Comparison of ENCODE assay signal across 14 cellular contexts in the genomic region with DNA sequence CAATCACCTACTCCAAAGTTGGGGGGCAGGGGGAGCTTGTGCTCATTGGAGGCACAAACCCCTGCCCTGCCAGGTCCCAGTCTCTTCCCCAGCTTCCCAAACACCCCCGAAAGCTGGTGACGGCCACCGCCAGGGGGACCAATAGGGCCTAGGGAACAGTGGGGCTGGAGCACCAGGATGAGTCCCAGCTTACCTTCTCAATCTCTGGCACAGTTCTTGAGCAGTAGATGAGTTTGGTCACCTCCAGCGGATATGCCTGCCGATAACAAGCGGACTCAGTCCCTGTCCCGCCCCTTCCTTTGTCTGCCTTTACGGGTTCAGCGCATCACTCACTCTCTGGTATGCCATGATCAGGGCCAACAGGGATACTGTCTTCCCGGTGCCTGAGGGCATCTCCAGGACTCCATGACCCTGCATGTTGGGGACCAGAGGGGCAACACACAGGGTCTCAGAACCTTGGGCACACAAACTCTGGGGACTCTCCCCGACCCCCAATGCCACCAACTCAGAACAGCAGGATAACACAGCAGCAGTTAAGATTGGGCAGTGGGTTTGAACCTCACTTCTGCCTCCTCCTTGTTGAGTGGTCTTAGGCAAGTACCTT. TPM values are rescaled to one million over a fixed set of nuclear protein-coding genes. Genes with fewer than 3 reads are reported as not detected.
DNase-seq lines count a peak whose midpoint lies in the region; ATAC-seq, FAIRE-seq and TF ChIP-seq lines count a peak whose summit lies in the region.
"Had no signal": no experiment of that assay in that cellular context is flagged by ENCODE, and none has a peak within 500 bp of the region (broad histone marks: within the 10 kb centered on the region; RNA-seq: fewer than 3 reads in every experiment).

No MANE protein-coding gene starts in this region.

- no peak overlapping the region for H3K27ac ChIP-seq in Karpas-422 (ENCODE audit: low read length)
- no peak overlapping the region for H3K27ac ChIP-seq in K562 (ENCODE audit: extremely low read depth, low read depth, low read length)
- H3K27ac ChIP-seq in neuronal stem cell (replicated peaks; ENCODE audit: low read length): no peak overlapping the region
- H3K27ac ChIP-seq in WERI-Rb-1: no peak overlapping the region
- H3K27ac ChIP-seq: body of pancreas, gastroesophageal sphincter, spleen had no signal

- no peak for TF ChIP-seq RAD21 in K562 (CRISPR knock-in tag; conservative IDR thresholded peaks at IDR 0.05 in 1 of 2, IDR thresholded peaks at IDR 0.05 in 1 of 2)

- no peak overlapping the region for H2BK12ac ChIP-seq in neuronal stem cell (ENCODE audit: low read length)

- peak overlapping the region; percentile 13 for H2AK5ac ChIP-seq in neuronal stem cell (ENCODE audit: low read depth, low read length)

- no peak overlapping the region for H3K14ac ChIP-seq in neuronal stem cell (ENCODE audit: low read length)

- peaks cover 17% of the 10 kb centered on the region for H3K4me1 Mint-ChIP-seq in activated CD4-positive, alpha-beta T cell treated with anti-CD3 and anti-CD28 coated beads, Interleukin-2, amount 10 ng/mL, durations not matched to agents 24 days and 14 days

- H3K9me3 ChIP-seq in Karpas-422 (ENCODE audit: low read length) (no peaks in the 10 kb centered on the region), K562 (replicated peaks; ENCODE audit: control insufficient read depth, insufficient read depth, low read depth, low read length) (no peaks in the 10 kb centered on the region), neuronal stem cell (replicated peaks in 1 of 2; ENCODE audit: control insufficient read depth in 2 of 2, insufficient read depth in 1 of 2, low read depth in 1 of 2, low read length in 2 of 2) (no peaks in the 10 kb centered on the region), WERI-Rb-1 (ENCODE audit: severe bottlenecking) (no peaks in the 10 kb centered on the region)
- H3K9me3 ChIP-seq: body of pancreas, gastroesophageal sphincter, spleen had no signal

- H3K9ac ChIP-seq in Karpas-422 (ENCODE audit: low read length): no peak overlapping the region
- peak overlapping the region in 1 of 2 experiments; percentile 74; a peak in 2 of 4 replicates for H3K9ac ChIP-seq in K562 (ENCODE audit: insufficient read depth in 1 of 2, low read depth in 2 of 2, low read length in 2 of 2)
- peak overlapping the region; percentile 17 for H3K9ac ChIP-seq in neuronal stem cell (ENCODE audit: low read depth, low read length, poor library complexity)

- no peaks in the 10 kb centered on the region for H3K9me1 ChIP-seq in K562 (ENCODE audit: control insufficient read depth, insufficient read depth, low read length)

- H3K4me3 ChIP-seq in Karpas-422 (ENCODE audit: low read length) (peak overlapping the region; percentile 93), K562 (no peak overlapping the region), neuronal stem cell (ENCODE audit: low read length in 2 of 2) (peak overlapping the region; percentile 11 to 53), WERI-Rb-1 (ENCODE audit: low read depth, low read length) (no peak overlapping the region)
- H3K4me3 ChIP-seq: body of pancreas had no signal

- CTCF ChIA-PET in K562 (lab: Yijun Ruan, JAX; ENCODE audit: low intra/inter-chr PET ratio): no interaction called here

- H3K27me3 Mint-ChIP-seq in activated CD4-positive, alpha-beta T cell treated with anti-CD3 and anti-CD28 coated beads, Interleukin-2, amount 10 ng/mL, durations not matched to agents 24 days and 14 days: no peaks in the 10 kb centered on the region

- no peak overlapping the region for H2BK5ac ChIP-seq in neuronal stem cell (ENCODE audit: low read length)

- H3K4me2 ChIP-seq in Karpas-422 (ENCODE audit: low read depth, low read length, poor library complexity, severe bottlenecking) (peak overlapping the region; percentile 79), K562 (ENCODE audit: insufficient read depth, low read length) (peak overlapping the region; percentile 36), neuronal stem cell (ENCODE audit: insufficient read depth, low read length, poor library complexity, severe bottlenecking) (no peak overlapping the region)

- BruUV-seq in K562 (replicated peaks; lab: Mats Ljungman, UMichigan): no TSS peak

- no peak for TF ChIP-seq EP300 in K562 (IDR thresholded peaks at IDR 0.05; ENCODE audit: low read length)

- peaks cover 19% of the 10 kb centered on the region for H3K4me1 ChIP-seq in Karpas-422 (ENCODE audit: low read length)
- H3K4me1 ChIP-seq in K562 (replicated peaks in 1 of 2; ENCODE audit: control insufficient read depth in 2 of 2, insufficient read depth in 2 of 2, low read length in 2 of 2): peaks cover 10 to 37% of the 10 kb centered on the region in 2 experiments
- H3K4me1 ChIP-seq in neuronal stem cell (ENCODE audit: control insufficient read depth in 2 of 2, insufficient read depth in 1 of 2, low read depth in 1 of 2, low read length in 2 of 2): peaks cover 6 to 12% of the 10 kb centered on the region in 2 donors

- H2BK15ac ChIP-seq in neuronal stem cell (ENCODE audit: low read length): no peak overlapping the region

- no peak for FAIRE-seq in K562 (lab: Jason Lieb, UNC)

- H4K8ac ChIP-seq in neuronal stem cell (ENCODE audit: low read depth, low read length): no peak overlapping the region

- TF ChIP-seq POLR2A in K562 (conservative IDR thresholded peaks at IDR 0.05): no peak

- intact Hi-C loops in activated CD4-positive, alpha-beta T cell treated with anti-CD3 and anti-CD28 coated beads, Interleukin-2, amount 10 ng/mL, durations not matched to agents 24 days and 14 days (cut with micrococcal nuclease): no loop called here
- intact Hi-C loops in K562 (cut with micrococcal nuclease): no loop called here

- H3K23ac ChIP-seq in neuronal stem cell (ENCODE audit: low read depth, low read length, poor library complexity): peak overlapping the region; percentile 0

- POLR2A ChIA-PET in K562 (lab: Yijun Ruan, JAX): interaction anchor here (0.6 to 0.7 kb wide), 2 partner anchors 18 to 337 kb away, joined by 3 read pairs; no protein-coding TSS in a partner anchor

- H3K79me2 ChIP-seq in Karpas-422 (ENCODE audit: low read length): peaks cover 21% of the 10 kb centered on the region
- H3K79me2 ChIP-seq in K562 (ENCODE audit: control insufficient read depth, insufficient read depth, low read length): peaks cover 18% of the 10 kb centered on the region

- H3K18ac ChIP-seq in neuronal stem cell (ENCODE audit: low read length): peak overlapping the region; percentile 16

- H2AFZ ChIP-seq in Karpas-422 (ENCODE audit: low read length) (no peak overlapping the region), K562 (ENCODE audit: low read depth, low read length) (no peak overlapping the region), neuronal stem cell (ENCODE audit: low read length) (no peak overlapping the region)

- DNase-seq in activated CD4-positive, alpha-beta T cell treated with anti-CD3 and anti-CD28 coated beads, Interleukin-2, amount 10 ng/mL, durations not matched to agents 24 days and 14 days: no peak
- no peak for DNase-seq in activated CD4-positive, alpha-beta T cell treated with anti-CD3 and anti-CD28 coated beads for 1 hour
- no peak for DNase-seq in Karpas-422
- peak in 1 of 4 experiments; percentile 19 for DNase-seq in K562 (ENCODE audit: extremely low read depth in 1 of 4, low spot score in 3 of 4)
- no peak for DNase-seq in neuronal stem cell (ENCODE audit: low spot score)
- DNase-seq in WERI-Rb-1: no peak
- DNase-seq in effector CD4-positive, alpha-beta T cell: no peak
- no peak for DNase-seq in NCI-H1436 (lab: John Stamatoyannopoulos, UW)
- DNase-seq: activated CD4-positive, CD25-positive, alpha-beta regulatory T cell treated with anti-CD3 and anti-CD28 coated beads, Interleukin-2, amount 50 U/mL, for 72 hours; body of pancreas; spleen had no signal

- H3K79me1 ChIP-seq in neuronal stem cell (ENCODE audit: low read depth, low read length): peaks cover 9% of the 10 kb centered on the region

- no peaks in the 10 kb centered on the region for H3K9me2 ChIP-seq in Karpas-422 (replicated peaks; ENCODE audit: insufficient read depth, low read length)

- no peak overlapping the region for H4K91ac ChIP-seq in neuronal stem cell (ENCODE audit: low read depth, low read length, poor library complexity)

- H3K4ac ChIP-seq in neuronal stem cell (ENCODE audit: low read length): no peak overlapping the region

- H2BK120ac ChIP-seq in neuronal stem cell (ENCODE audit: low read depth, low read length): no peak overlapping the region

- in situ Hi-C loops in K562 (cut with MboI): no loop called here

- H4K20me1 ChIP-seq in Karpas-422 (ENCODE audit: insufficient read depth, low read depth, low read length) (no peaks in the 10 kb centered on the region), K562 (replicated peaks; ENCODE audit: control insufficient read depth, insufficient read depth, low read length) (no peaks in the 10 kb centered on the region)

- H3K9me3 Mint-ChIP-seq in activated CD4-positive, alpha-beta T cell treated with anti-CD3 and anti-CD28 coated beads, Interleukin-2, amount 10 ng/mL, durations not matched to agents 24 days and 14 days: no peaks in the 10 kb centered on the region

- TF ChIP-seq CTCF in K562 (IDR thresholded peaks at IDR 0.05 in 2 of 3, conservative IDR thresholded peaks at IDR 0.05 in 1 of 3; ENCODE audit: insufficient read depth in 2 of 3, low read depth in 1 of 3, low read length in 3 of 3) (no peak), WERI-Rb-1 (IDR thresholded peaks at IDR 0.05; ENCODE audit: low read depth, low read length) (no peak)

- no peak for ATAC-seq in K562
- ATAC-seq: body of pancreas, gastroesophageal sphincter had no signal

- H3K27ac Mint-ChIP-seq in activated CD4-positive, alpha-beta T cell treated with anti-CD3 and anti-CD28 coated beads, Interleukin-2, amount 10 ng/mL, durations not matched to agents 24 days and 14 days: no peak overlapping the region

- no peaks in the 10 kb centered on the region for H3K27me3 ChIP-seq in Karpas-422 (ENCODE audit: low read length)
- no peaks in the 10 kb centered on the region for H3K27me3 ChIP-seq in K562 (ENCODE audit: control insufficient read depth in 2 of 2, insufficient read depth in 2 of 2, low read length in 2 of 2)
- no peaks in the 10 kb centered on the region for H3K27me3 ChIP-seq in neuronal stem cell (ENCODE audit: control insufficient read depth in 3 of 3, insufficient read depth in 3 of 3, low read depth in 1 of 3, low read length in 3 of 3)
- H3K27me3 ChIP-seq in WERI-Rb-1 (ENCODE audit: insufficient read depth, low read depth, severe bottlenecking): no peaks in the 10 kb centered on the region
- H3K27me3 ChIP-seq: body of pancreas, gastroesophageal sphincter, spleen had no signal

- H3K36me3 ChIP-seq in Karpas-422 (ENCODE audit: insufficient read depth, low read length) (no peaks in the 10 kb centered on the region), K562 (ENCODE audit: control insufficient read depth, insufficient read depth, low read length) (peaks cover 35% of the 10 kb centered on the region; the same call in 2 of the 3 replicates), neuronal stem cell (replicated peaks in 1 of 2; ENCODE audit: control insufficient read depth in 2 of 2, insufficient read depth in 2 of 2, low read length in 2 of 2) (peaks cover 15 to 42% of the 10 kb centered on the region in 2 donors), WERI-Rb-1 (peaks cover 24% of the 10 kb centered on the region)

- H3K4me3 Mint-ChIP-seq in activated CD4-positive, alpha-beta T cell treated with anti-CD3 and anti-CD28 coated beads, Interleukin-2, amount 10 ng/mL, durations not matched to agents 24 days and 14 days: peak overlapping the region; percentile 65

- WGBS in K562 (ENCODE audit: insufficient coverage, low coverage, missing lambda C conversion rate): 76% methylated on average over 11 of the region's 11 CpGs
- WGBS in neuronal stem cell (ENCODE audit: extremely low coverage in 2 of 2, insufficient read length in 2 of 2, insufficient replicate concordance in 1 of 2), 2 donors: no CpG with 5 or more reads among the region's 11 CpGs

- H3K36me3 Mint-ChIP-seq in activated CD4-positive, alpha-beta T cell treated with anti-CD3 and anti-CD28 coated beads, Interleukin-2, amount 10 ng/mL, durations not matched to agents 24 days and 14 days (ENCODE audit: low read depth): peaks cover 6% of the 10 kb centered on the region

RNA-seq across cellular contexts. Expression of gene ERCC2, which starts 1.5 kb away (rescaled TPM):
- total RNA-seq in activated CD4-positive, alpha-beta T cell treated with anti-CD3 and anti-CD28 coated beads, Interleukin-2, amount 10 ng/mL, durations not matched to agents 24 days and 14 days: 30.9 and 33.6 TPM in 2 replicates
- 15.4 and 23.4 TPM in 2 replicates for total RNA-seq in Karpas-422 (2014; rRNA removed; shearing (Covaris generic); ENCODE audit: low replicate concordance)
- total RNA-seq in K562 (2011; cell fraction: chromatin; rRNA removed; ENCODE audit: low replicate concordance): 133 and 285 TPM in 2 replicates
- 121 and 134 TPM in 2 replicates for total RNA-seq in K562 (2011; cell fraction: nucleolus; rRNA removed)
- 92.9 and 95.2 TPM in 2 replicates for total RNA-seq in K562 (2011; cell fraction: nucleoplasm; rRNA removed)
- total RNA-seq in K562 (2014; rRNA removed): 26.4 and 29.8 TPM in 2 replicates
- 12.0 and 15.0 TPM in 2 replicates for total RNA-seq in K562 (2014; rRNA removed; fragmentation: Illumina TruSeq; extraction: Trizol)
- total RNA-seq in K562 (2015; rRNA removed; fragmentation: Illumina TruSeq; extraction: Trizol): 12.9 and 13.9 TPM in 2 replicates
- total RNA-seq in K562 (2021): 55.9 and 57.7 TPM in 2 replicates
- 23.4 and 52.4 TPM in 2 replicates for polyA plus RNA-seq in K562 (2011; rRNA removed)
- polyA plus RNA-seq in K562 (2011; cell fraction: cytosol; rRNA removed): 23.5 and 48.2 TPM in 2 replicates
- 142 and 172 TPM in 2 replicates for polyA plus RNA-seq in K562 (2011; cell fraction: nucleus; rRNA removed)
- 37.7 and 45.1 TPM in 2 replicates for polyA plus RNA-seq in K562 (2012)
- 28.5 and 32.7 TPM in 2 replicates for polyA plus RNA-seq in K562 (2014; fragmentation: Illumina TruSeq; extraction: Trizol)
- polyA plus RNA-seq in K562 (2014; fragmentation: Nextera tagmentation; extraction: Ambion mirVana): 1 to 10 TPM; 2.2 to 2.4 TPM
- 31.1 and 31.6 TPM in 2 replicates for polyA plus RNA-seq in K562 (2014; rRNA removed)
- polyA minus RNA-seq in K562 (2011; rRNA and poly(A)+ RNA removed): 51.5 and 54.5 TPM in 2 replicates
- polyA minus RNA-seq in K562 (2011; cell fraction: cytosol; rRNA and poly(A)+ RNA removed): 26.8 and 33.6 TPM in 2 replicates
- 37.0 and 57.0 TPM in 2 replicates for polyA minus RNA-seq in K562 (2011; cell fraction: nucleus; rRNA and poly(A)+ RNA removed)
- polyA plus RNA-seq in neuronal stem cell (2013, experiment 1 of 2): 68.8 TPM
- polyA plus RNA-seq in neuronal stem cell (2013, experiment 2 of 2): 73.1 TPM

RNA-seq across cellular contexts. Expression of gene KLC3, which starts 28.3 kb away (rescaled TPM):
- total RNA-seq in activated CD4-positive, alpha-beta T cell treated with anti-CD3 and anti-CD28 coated beads, Interleukin-2, amount 10 ng/mL, durations not matched to agents 24 days and 14 days: not detected in 2 replicates
- total RNA-seq in Karpas-422 (2014; rRNA removed; shearing (Covaris generic); ENCODE audit: low replicate concordance): not detected in 2 replicates
- total RNA-seq in K562 (2011; cell fraction: chromatin; rRNA removed; ENCODE audit: low replicate concordance): 0.86 and 1.9 TPM in 2 replicates
- 1.3 and 1.6 TPM in 2 replicates for total RNA-seq in K562 (2011; cell fraction: nucleolus; rRNA removed)
- total RNA-seq in K562 (2011; cell fraction: nucleoplasm; rRNA removed): 1.5 and 1.6 TPM in 2 replicates
- total RNA-seq in K562 (2014; rRNA removed) (1.2 and 1.3 TPM in 2 replicates), K562 (2014; rRNA removed; fragmentation: Illumina TruSeq; extraction: Trizol) (0.22 TPM in 1 of 2 replicates, not detected in the other), K562 (2015; rRNA removed; fragmentation: Illumina TruSeq; extraction: Trizol) (0.19 TPM in 1 of 2 replicates, not detected in the other), K562 (2021) (0.56 and 0.71 TPM in 2 replicates)
- polyA plus RNA-seq in K562 (2011; rRNA removed) (0.60 and 0.95 TPM in 2 replicates), K562 (2014; fragmentation: Illumina TruSeq; extraction: Trizol) (0.21 and 0.43 TPM in 2 replicates), K562 (2014; fragmentation: Nextera tagmentation; extraction: Ambion mirVana) (under 1 TPM in 1 of 2 experiments, not detected in 1; 0.03 TPM), K562 (2014; rRNA removed) (0.58 and 0.90 TPM in 2 replicates)
- 0.80 and 1.6 TPM in 2 replicates for polyA plus RNA-seq in K562 (2011; cell fraction: cytosol; rRNA removed)
- polyA plus RNA-seq in K562 (2011; cell fraction: nucleus; rRNA removed): 1.0 and 2.1 TPM in 2 replicates
- 0.55 and 0.86 TPM in 2 replicates for polyA plus RNA-seq in K562 (2012)
- polyA minus RNA-seq in K562 (2011; rRNA and poly(A)+ RNA removed): 0.15 and 0.35 TPM in 2 replicates
- polyA minus RNA-seq in K562 (2011; cell fraction: cytosol; rRNA and poly(A)+ RNA removed): 1.0 TPM in 1 of 2 replicates, not detected in the other
- polyA minus RNA-seq in K562 (2011; cell fraction: nucleus; rRNA and poly(A)+ RNA removed): 0.22 TPM in 1 of 2 replicates, not detected in the other
- polyA plus RNA-seq in neuronal stem cell (2013, experiment 1 of 2): 0.11 TPM
- polyA plus RNA-seq in neuronal stem cell (2013, experiment 2 of 2): 0.11 TPM
- total RNA-seq: mesenteric fat pad had no signal

RNA-seq across cellular contexts. Expression of gene PPP1R13L, which starts 36.0 kb away (rescaled TPM):
- total RNA-seq in activated CD4-positive, alpha-beta T cell treated with anti-CD3 and anti-CD28 coated beads, Interleukin-2, amount 10 ng/mL, durations not matched to agents 24 days and 14 days: 12.7 and 13.4 TPM in 2 replicates
- total RNA-seq in Karpas-422 (2014; rRNA removed; shearing (Covaris generic); ENCODE audit: low replicate concordance): 1.0 and 1.1 TPM in 2 replicates
- total RNA-seq in K562 (2011; cell fraction: chromatin; rRNA removed; ENCODE audit: low replicate concordance): 13.7 and 25.0 TPM in 2 replicates
- total RNA-seq in K562 (2011; cell fraction: nucleolus; rRNA removed): 14.5 and 17.6 TPM in 2 replicates
- total RNA-seq in K562 (2011; cell fraction: nucleoplasm; rRNA removed): 15.8 and 21.6 TPM in 2 replicates
- total RNA-seq in K562 (2014; rRNA removed) (2.3 TPM in 2 replicates), K562 (2014; rRNA removed; fragmentation: Illumina TruSeq; extraction: Trizol) (0.84 and 1.0 TPM in 2 replicates), K562 (2015; rRNA removed; fragmentation: Illumina TruSeq; extraction: Trizol) (0.83 and 0.94 TPM in 2 replicates), K562 (2021) (4.5 and 6.7 TPM in 2 replicates)
- polyA plus RNA-seq in K562 (2011; rRNA removed) (2.0 and 6.6 TPM in 2 replicates), K562 (2014; fragmentation: Illumina TruSeq; extraction: Trizol) (2.7 and 3.6 TPM in 2 replicates), K562 (2014; fragmentation: Nextera tagmentation; extraction: Ambion mirVana) (under 1 TPM; 0.32 to 0.82 TPM), K562 (2014; rRNA removed) (1.7 and 3.7 TPM in 2 replicates)
- 2.6 and 3.5 TPM in 2 replicates for polyA plus RNA-seq in K562 (2011; cell fraction: cytosol; rRNA removed)
- 16.5 and 21.1 TPM in 2 replicates for polyA plus RNA-seq in K562 (2011; cell fraction: nucleus; rRNA removed)
- polyA plus RNA-seq in K562 (2012): 7.4 and 23.3 TPM in 2 replicates
- 1.6 and 2.6 TPM in 2 replicates for polyA minus RNA-seq in K562 (2011; rRNA and poly(A)+ RNA removed)
- polyA minus RNA-seq in K562 (2011; cell fraction: cytosol; rRNA and poly(A)+ RNA removed): 2.4 and 7.6 TPM in 2 replicates
- polyA minus RNA-seq in K562 (2011; cell fraction: nucleus; rRNA and poly(A)+ RNA removed): 3.1 and 6.1 TPM in 2 replicates
- polyA plus RNA-seq in neuronal stem cell (2013, experiment 1 of 2): 11.0 TPM
- polyA plus RNA-seq in neuronal stem cell (2013, experiment 2 of 2): 9.8 TPM

RNA-seq across cellular contexts. Expression of gene POLR1G, which starts 37.6 kb away (rescaled TPM):
- total RNA-seq in activated CD4-positive, alpha-beta T cell treated with anti-CD3 and anti-CD28 coated beads, Interleukin-2, amount 10 ng/mL, durations not matched to agents 24 days and 14 days: 25.3 and 26.5 TPM in 2 replicates
- total RNA-seq in Karpas-422 (2014; rRNA removed; shearing (Covaris generic); ENCODE audit: low replicate concordance): 6.6 and 10.5 TPM in 2 replicates
- 7.5 and 14.6 TPM in 2 replicates for total RNA-seq in K562 (2011; cell fraction: chromatin; rRNA removed; ENCODE audit: low replicate concordance)
- 11.1 and 14.3 TPM in 2 replicates for total RNA-seq in K562 (2011; cell fraction: nucleolus; rRNA removed)
- total RNA-seq in K562 (2011; cell fraction: nucleoplasm; rRNA removed): 9.8 and 10.3 TPM in 2 replicates
- total RNA-seq in K562 (2014; rRNA removed) (36.6 and 50.6 TPM in 2 replicates), K562 (2014; rRNA removed; fragmentation: Illumina TruSeq; extraction: Trizol) (19.7 and 22.7 TPM in 2 replicates), K562 (2015; rRNA removed; fragmentation: Illumina TruSeq; extraction: Trizol) (50.1 and 51.0 TPM in 2 replicates), K562 (2021) (27.4 and 32.1 TPM in 2 replicates)
- polyA plus RNA-seq in K562 (2011; rRNA removed) (8.5 and 9.7 TPM in 2 replicates), K562 (2014; fragmentation: Illumina TruSeq; extraction: Trizol) (32.6 and 37.4 TPM in 2 replicates), K562 (2014; fragmentation: Nextera tagmentation; extraction: Ambion mirVana) (1 to 10 TPM; 3.0 to 6.4 TPM), K562 (2014; rRNA removed) (29.2 and 31.7 TPM in 2 replicates)
- polyA plus RNA-seq in K562 (2011; cell fraction: cytosol; rRNA removed): 11.0 and 17.1 TPM in 2 replicates
- 3.6 and 6.6 TPM in 2 replicates for polyA plus RNA-seq in K562 (2011; cell fraction: nucleus; rRNA removed)
- 5.1 and 14.9 TPM in 2 replicates for polyA plus RNA-seq in K562 (2012)
- 4.5 and 4.9 TPM in 2 replicates for polyA minus RNA-seq in K562 (2011; rRNA and poly(A)+ RNA removed)
- polyA minus RNA-seq in K562 (2011; cell fraction: cytosol; rRNA and poly(A)+ RNA removed): 12.2 and 12.9 TPM in 2 replicates
- polyA minus RNA-seq in K562 (2011; cell fraction: nucleus; rRNA and poly(A)+ RNA removed): 3.0 and 3.8 TPM in 2 replicates
- polyA plus RNA-seq in neuronal stem cell (2013, experiment 1 of 2): 6.4 TPM
- polyA plus RNA-seq in neuronal stem cell (2013, experiment 2 of 2): 6.4 TPM

RNA-seq across cellular contexts. Expression of gene CKM, which starts 46.2 kb away (rescaled TPM):
- total RNA-seq in activated CD4-positive, alpha-beta T cell treated with anti-CD3 and anti-CD28 coated beads, Interleukin-2, amount 10 ng/mL, durations not matched to agents 24 days and 14 days: not detected in 2 replicates
- total RNA-seq in Karpas-422 (2014; rRNA removed; shearing (Covaris generic); ENCODE audit: low replicate concordance): not detected in 2 replicates
- total RNA-seq in K562 (2011; cell fraction: chromatin; rRNA removed; ENCODE audit: low replicate concordance): not detected in 2 replicates
- total RNA-seq in K562 (2011; cell fraction: nucleolus; rRNA removed): not detected in 2 replicates
- not detected in 2 replicates for total RNA-seq in K562 (2011; cell fraction: nucleoplasm; rRNA removed)
- not detected in 2 replicates for total RNA-seq in K562 (2014; rRNA removed)
- total RNA-seq in K562 (2014; rRNA removed; fragmentation: Illumina TruSeq; extraction: Trizol): not detected in 2 replicates
- total RNA-seq in K562 (2015; rRNA removed; fragmentation: Illumina TruSeq; extraction: Trizol): 0.14 and 0.15 TPM in 2 replicates
- 0.09 and 0.11 TPM in 2 replicates for total RNA-seq in K562 (2021)
- 0.47 TPM in 1 of 2 replicates, not detected in the other for polyA plus RNA-seq in K562 (2011; rRNA removed)
- polyA plus RNA-seq in K562 (2011; cell fraction: cytosol; rRNA removed): 0.22 and 0.62 TPM in 2 replicates
- 0.10 and 0.70 TPM in 2 replicates for polyA plus RNA-seq in K562 (2011; cell fraction: nucleus; rRNA removed)
- polyA plus RNA-seq in K562 (2012): 0.13 and 0.30 TPM in 2 replicates
- not detected in 2 replicates for polyA plus RNA-seq in K562 (2014; fragmentation: Illumina TruSeq; extraction: Trizol)
- under 1 TPM; 0.06 TPM for polyA plus RNA-seq in K562 (2014; fragmentation: Nextera tagmentation; extraction: Ambion mirVana)
- 0.08 and 0.17 TPM in 2 replicates for polyA plus RNA-seq in K562 (2014; rRNA removed)
- polyA minus RNA-seq in K562 (2011; rRNA and poly(A)+ RNA removed): 0.18 TPM in 1 of 2 replicates, not detected in the other
- not detected in 2 replicates for polyA minus RNA-seq in K562 (2011; cell fraction: cytosol; rRNA and poly(A)+ RNA removed)
- polyA minus RNA-seq in K562 (2011; cell fraction: nucleus; rRNA and poly(A)+ RNA removed): 0.33 TPM in 1 of 2 replicates, not detected in the other
- not detected for polyA plus RNA-seq in neuronal stem cell (2013, experiment 1 of 2)
- not detected for polyA plus RNA-seq in neuronal stem cell (2013, experiment 2 of 2)
- total RNA-seq: body of pancreas, mesenteric fat pad had no signal
- polyA plus RNA-seq: BJ had no signal

Comparison
In these comparisons a context has a peak if more than half of its experiments do, and no peak if none do; other contexts are left out.
1. H3K4me3 ChIP-seq: peak in Karpas-422 (single experiment) and neuronal stem cell (2 of 2); none in K562 (single experiment) and WERI-Rb-1 (single experiment).